In genomic region chr9:88657893-88658292, GRCh38 we compare ENCODE assay signal across 20 cellular contexts.
DNase-seq lines count a peak whose midpoint lies in the region; ATAC-seq and TF ChIP-seq lines count a peak whose summit lies in the region.
"Had no signal": no experiment of that assay in that cellular context is flagged by ENCODE, and none has a peak within 500 bp of the region (broad histone marks: within the 10 kb centered on the region; RNA-seq: fewer than 3 reads in every experiment).

No MANE protein-coding gene starts in this region.

- H3K9ac ChIP-seq in adipocyte (ENCODE audit: low read length): peak overlapping the region; percentile 5
- H3K9ac ChIP-seq: KMS-11 had no signal

- no peaks in the 10 kb centered on the region for H3K36me3 ChIP-seq in adipocyte (ENCODE audit: control insufficient read depth, insufficient read depth, low read length, severe bottlenecking)
- no peaks in the 10 kb centered on the region for H3K36me3 ChIP-seq in effector memory CD4-positive, alpha-beta T cell (ENCODE audit: control insufficient read depth, insufficient read depth, low read length)
- H3K36me3 ChIP-seq: ascending aorta, heart left ventricle, upper lobe of left lung had no signal

- ATAC-seq in sciatic nerve: peak; percentile 71

- no peak overlapping the region for H3K27ac ChIP-seq in effector memory CD4-positive, alpha-beta T cell (ENCODE audit: insufficient read depth, low read length, poor library complexity, severe bottlenecking)
- H3K27ac ChIP-seq: ascending aorta, heart left ventricle, KMS-11, upper lobe of left lung, VCaP had no signal

- peaks cover 33% of the 10 kb centered on the region for H3K4me1 ChIP-seq in adipocyte (ENCODE audit: control insufficient read depth, insufficient read depth, low read length)
- H3K4me1 ChIP-seq in effector memory CD4-positive, alpha-beta T cell (ENCODE audit: control insufficient read depth, insufficient read depth, low read length, poor library complexity, severe bottlenecking): no peaks in the 10 kb centered on the region
- H3K4me1 ChIP-seq: upper lobe of left lung had no signal

- H3K4me3 ChIP-seq in adipocyte (ENCODE audit: low read length) (no peak overlapping the region), foreskin fibroblast (ENCODE audit: low read depth in 1 of 2, low read length in 2 of 2) (no peak overlapping the region)
- no peak overlapping the region for H3K4me3 ChIP-seq in effector memory CD4-positive, alpha-beta T cell (ENCODE audit: insufficient read depth, low read depth, low read length, poor library complexity, severe bottlenecking)
- H3K4me3 ChIP-seq: ascending aorta, heart left ventricle, upper lobe of left lung had no signal

- intact Hi-C loops in sciatic nerve (cut with DNase I): no loop called here
- intact Hi-C loops in posterior vena cava (cut with DNase I): no loop called here

- DNase-seq in Daoy (ENCODE audit: low read depth) (peak; percentile 38), adipocyte (ENCODE audit: low read depth) (no peak), foreskin fibroblast (peak; percentile 29 to 39), sciatic nerve (ENCODE audit: low spot score) (no peak), T1000 (lab: John Stamatoyannopoulos, UW) (no peak), posterior vena cava (ENCODE audit: low spot score) (no peak)
- no peak for DNase-seq in effector memory CD4-positive, alpha-beta T cell
- DNase-seq: activated CD4-positive, alpha-beta T cell treated with anti-CD3 and anti-CD28 coated beads, Interleukin-2, amount 50 U/mL, for 4 hours; activated naive CD4-positive, alpha-beta T cell treated with anti-CD3 and anti-CD28 coated beads for 36 hours; activated T-cell treated with anti-CD3 and anti-CD28 coated beads for 4 hours; AML-193; COR-L47; cortex of kidney; NCI-H510A; stimulated activated naive CD4-positive, alpha-beta T cell treated with Interleukin-2 at 50 U/mL for 16 hours; upper lobe of left lung had no signal

- no peaks in the 10 kb centered on the region for H3K27me3 ChIP-seq in adipocyte (replicated peaks; ENCODE audit: control insufficient read depth, insufficient read depth, low read length)
- no peaks in the 10 kb centered on the region for H3K27me3 ChIP-seq in effector memory CD4-positive, alpha-beta T cell (replicated peaks; ENCODE audit: control insufficient read depth, insufficient read depth, low read length, poor library complexity, severe bottlenecking)
- H3K27me3 ChIP-seq: ascending aorta, upper lobe of left lung had no signal

- no peak for TF ChIP-seq CTCF in foreskin fibroblast (IDR thresholded peaks at IDR 0.05; ENCODE audit: low read depth, low read length)

- no peaks in the 10 kb centered on the region for H3K9me3 ChIP-seq in adipocyte (ENCODE audit: control insufficient read depth, low read length)
- H3K9me3 ChIP-seq in effector memory CD4-positive, alpha-beta T cell (ENCODE audit: control insufficient read depth, low read length): no peaks in the 10 kb centered on the region
- H3K9me3 ChIP-seq: ascending aorta, upper lobe of left lung had no signal

Comparison
In these comparisons a context has a peak if more than half of its experiments do, and no peak if none do; other contexts are left out.
1. DNase-seq: peak in Daoy (single experiment) and foreskin fibroblast (2 of 2); none in adipocyte (single experiment), sciatic nerve (single experiment), effector memory CD4-positive, alpha-beta T cell (0 of 3), T1000 (single experiment) and posterior vena cava (single experiment).